ENCODE assay signal across 9 cellular contexts in the genomic region with DNA sequence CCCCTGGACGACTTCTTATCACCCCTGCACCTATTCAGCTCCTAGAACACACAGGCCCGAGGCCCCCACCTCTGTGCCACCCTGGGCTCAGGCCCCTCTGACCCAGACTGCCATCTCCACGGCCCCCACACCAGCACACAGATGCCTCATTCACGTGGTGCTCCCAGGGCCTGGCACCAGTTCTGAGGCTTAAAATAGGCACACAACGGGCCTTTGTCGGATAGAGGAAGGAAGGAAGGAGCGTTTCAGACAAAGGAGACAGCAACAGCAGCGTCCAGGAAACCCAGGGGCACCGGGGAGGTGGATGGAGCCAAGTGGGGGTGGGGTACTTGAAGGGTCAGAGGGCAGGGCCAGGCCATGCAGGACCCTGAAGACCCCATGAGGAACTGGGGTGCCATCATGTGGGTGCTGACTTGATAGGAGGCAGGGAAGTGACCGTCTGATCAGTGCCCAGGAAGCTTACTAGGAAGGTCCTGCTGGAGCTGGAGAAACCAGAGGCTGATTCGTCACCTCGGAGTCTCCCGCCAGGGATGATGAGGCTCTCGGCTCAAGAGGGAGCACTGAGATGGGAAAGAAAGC. TPM values are rescaled to one million over a fixed set of nuclear protein-coding genes. Genes with fewer than 3 reads are reported as not detected.
DNase-seq lines count a peak whose midpoint lies in the region; ATAC-seq and TF ChIP-seq lines count a peak whose summit lies in the region.
"Had no signal": no experiment of that assay in that cellular context is flagged by ENCODE, and none has a peak within 500 bp of the region (broad histone marks: within the 10 kb centered on the region; RNA-seq: fewer than 3 reads in every experiment).

No MANE protein-coding gene starts in this region.

- WGBS in gastroesophageal sphincter (ENCODE audit: low coverage in 1 of 2), 2 donors: 17 to 33% methylated on average over 2 to 10 of the region's 14 CpGs

- H3K4me1 ChIP-seq in gastroesophageal sphincter: peaks cover 0 to 36% (median 18%) of the 10 kb centered on the region in 3 donors
- no peaks in the 10 kb centered on the region for H3K4me1 ChIP-seq in neural progenitor cell

- TF ChIP-seq CTCF in gastroesophageal sphincter (IDR thresholded peaks at IDR 0.05) (no peak), neural progenitor cell (IDR thresholded peaks at IDR 0.05) (no peak)

- H3K36me3 ChIP-seq in gastroesophageal sphincter (no peaks in the 10 kb centered on the region), neural progenitor cell (no peaks in the 10 kb centered on the region)

- peak in 13 of 14 donors; percentile 56 to 93 (median 89) for DNase-seq in C1 segment of cervical spinal cord (lab: John Stamatoyannopoulos, UW)
- peak; percentile 95 for DNase-seq in SK-MEL-5 (ENCODE audit: low read depth, low spot score)
- DNase-seq in neural progenitor cell (ENCODE audit: low spot score): no peak
- DNase-seq in kidney glomerular epithelial cell (lab: John Stamatoyannopoulos, UW): no peak
- DNase-seq in DMS53 treated with DMSO at 0.1 percent for 48 hours (lab: John Stamatoyannopoulos, UW; ENCODE audit: unreplicated experiment): no peak
- no peak for DNase-seq in OCI-M1 (lab: John Stamatoyannopoulos, UW)
- DNase-seq: NCI-H1092 had no signal

- no peaks in the 10 kb centered on the region for H3F3A ChIP-seq in neural progenitor cell (ENCODE audit: low read depth)

- in situ Hi-C loops in SK-MEL-5 (cut with HindIII; ENCODE audit: low pct_unique_long_range_greater_than_20kb, low sequenced_read_pairs): no loop called here

- H3K4me3 Mint-ChIP-seq in neural progenitor cell: no peak overlapping the region

- H3K4me3 ChIP-seq in gastroesophageal sphincter: no peak overlapping the region
- no peak overlapping the region for H3K4me3 ChIP-seq in neural progenitor cell

- H2AFZ ChIP-seq in neural progenitor cell (replicated peaks): no peak overlapping the region

- no peaks in the 10 kb centered on the region for H3K79me2 ChIP-seq in neural progenitor cell (ENCODE audit: low read depth)

- H3K36me3 Mint-ChIP-seq in neural progenitor cell: no peaks in the 10 kb centered on the region

- TF ChIP-seq POLR2A in gastroesophageal sphincter (IDR thresholded peaks at IDR 0.05) (no peak), GM18505 (IDR thresholded peaks at IDR 0.05; ENCODE audit: borderline replicate concordance, extremely low read depth, insufficient read depth, insufficient read length) (no peak)

- no peak overlapping the region for H3K27ac Mint-ChIP-seq in neural progenitor cell

- H3K4me1 Mint-ChIP-seq in neural progenitor cell: peaks cover 1% of the 10 kb centered on the region

- H3K27me3 ChIP-seq in gastroesophageal sphincter (no peaks in the 10 kb centered on the region), neural progenitor cell (peaks cover 4% of the 10 kb centered on the region)

- TF ChIP-seq EP300 in gastroesophageal sphincter (IDR thresholded peaks at IDR 0.05): no peak

- no peaks in the 10 kb centered on the region for H3K9me3 Mint-ChIP-seq in neural progenitor cell

- H3K27ac ChIP-seq in gastroesophageal sphincter (peak overlapping the region in 3 of 4 donors; percentile 77 to 79 (median 77)), neural progenitor cell (peak overlapping the region; percentile 53)

- H3K4me2 ChIP-seq in neural progenitor cell: no peak overlapping the region

- no peak overlapping the region for H3K9ac ChIP-seq in neural progenitor cell

- peaks cover 15% of the 10 kb centered on the region for H3K27me3 Mint-ChIP-seq in neural progenitor cell (ENCODE audit: insufficient read depth, low read depth)

- H3K9me3 ChIP-seq in gastroesophageal sphincter (no peaks in the 10 kb centered on the region), neural progenitor cell (ENCODE audit: low read depth) (no peaks in the 10 kb centered on the region)

- H4K20me1 ChIP-seq in neural progenitor cell (ENCODE audit: low read depth): peaks cover 4% of the 10 kb centered on the region

- ATAC-seq in gastroesophageal sphincter (peak; percentile 67), GM18505 (IDR thresholded peaks at IDR 0.05; ENCODE audit: unreplicated experiment) (no peak)

RNA-seq across cellular contexts. Expression of a gene that starts 7.1 kb away (rescaled TPM):
- total RNA-seq in SK-MEL-5 (2014; rRNA removed; shearing (Covaris generic)): 3.2 and 3.5 TPM in 2 replicates
- polyA plus RNA-seq in SK-MEL-5 (2015; cell fraction: cytosol; rRNA removed): 16.5 and 19.5 TPM in 2 replicates
- polyA plus RNA-seq in SK-MEL-5 (2015; cell fraction: nucleus; rRNA removed): 7.8 and 7.9 TPM in 2 replicates
- total RNA-seq in gastroesophageal sphincter (10 to 100 TPM in 2 of 4 donors, 1 to 10 TPM in 2; 4.7 to 15.6 (median 9.2) TPM), neural progenitor cell (ENCODE audit: low replicate concordance) (7.0 and 9.6 TPM in 2 replicates)

RNA-seq across cellular contexts. Expression of a gene that starts 25.8 kb away (rescaled TPM):
- total RNA-seq in SK-MEL-5 (2014; rRNA removed; shearing (Covaris generic)): 7.2 and 7.3 TPM in 2 replicates
- 25.3 and 38.3 TPM in 2 replicates for polyA plus RNA-seq in SK-MEL-5 (2015; cell fraction: cytosol; rRNA removed)
- 14.2 and 14.4 TPM in 2 replicates for polyA plus RNA-seq in SK-MEL-5 (2015; cell fraction: nucleus; rRNA removed)
- total RNA-seq in gastroesophageal sphincter: 10 to 100 TPM in 3 of 4 donors, 1 to 10 TPM in 1; 4.7 to 25.8 (median 11.7) TPM
- total RNA-seq in neural progenitor cell (ENCODE audit: low replicate concordance): 2.7 and 4.2 TPM in 2 replicates

RNA-seq across cellular contexts. Expression of a gene that starts 44.4 kb away (rescaled TPM):
- 42.1 and 48.6 TPM in 2 replicates for total RNA-seq in SK-MEL-5 (2014; rRNA removed; shearing (Covaris generic))
- 89.5 and 91.7 TPM in 2 replicates for polyA plus RNA-seq in SK-MEL-5 (2015; cell fraction: cytosol; rRNA removed)
- 11.7 and 17.0 TPM in 2 replicates for polyA plus RNA-seq in SK-MEL-5 (2015; cell fraction: nucleus; rRNA removed)
- 10 to 100 TPM; 26.3 to 42.7 (median 30.7) TPM for total RNA-seq in gastroesophageal sphincter
- 6.1 and 28.5 TPM in 2 replicates for total RNA-seq in neural progenitor cell (ENCODE audit: low replicate concordance)

Comparison
In these comparisons a context has a peak if more than half of its experiments do, and no peak if none do; other contexts are left out.
1. DNase-seq: peak in C1 segment of cervical spinal cord (13 of 14) and SK-MEL-5 (single experiment); none in neural progenitor cell (single experiment), kidney glomerular epithelial cell (single experiment), DMS53 treated with DMSO at 0.1 percent for 48 hours (single experiment) and OCI-M1 (single experiment).